ENCODE assay signal across 2 cellular contexts in genomic region chr7:96563409-96563808, GRCh38.
TF ChIP-seq lines count a peak whose summit lies in the region.

No MANE protein-coding gene starts in this region.

TF ChIP-seq in HepG2, 621 proteins besides CTCF, POLR2A, EP300 and RAD21 (continued from another document):
- no peak for TF ChIP-seq ARID4A (CRISPR knock-in tag; IDR thresholded peaks at IDR 0.05; ENCODE audit: borderline replicate concordance)

TF ChIP-seq in K562, 482 proteins besides CTCF, POLR2A, EP300 and RAD21 (continued from another document):
- TF ChIP-seq POLR3A (IDR thresholded peaks at IDR 0.05; ENCODE audit: borderline replicate concordance, extremely low read depth, insufficient read depth, insufficient read length) (no peak), MAFF (IDR thresholded peaks at IDR 0.05; ENCODE audit: low read length) (peak; percentile 58), ZNF316 (IDR thresholded peaks at IDR 0.05) (peak; percentile 83), RBBP5 (IDR thresholded peaks at IDR 0.05; ENCODE audit: borderline replicate concordance, insufficient read depth, low read length, poor library complexity, severe bottlenecking) (no peak), TEAD2 (tag; IDR thresholded peaks at IDR 0.05) (no peak), ZNF232 (CRISPR knock-in tag; IDR thresholded peaks at IDR 0.05) (no peak), MTA2 (IDR thresholded peaks at IDR 0.05; ENCODE audit: low read depth) (no peak), ZNF197 (CRISPR knock-in tag; IDR thresholded peaks at IDR 0.05; ENCODE audit: low read depth) (no peak), CHAMP1 (IDR thresholded peaks at IDR 0.05) (no peak)
TF ChIP-seq in K562: peak in this region for 5.
